30 cellular contexts compared by ENCODE assay signal in the genomic region with DNA sequence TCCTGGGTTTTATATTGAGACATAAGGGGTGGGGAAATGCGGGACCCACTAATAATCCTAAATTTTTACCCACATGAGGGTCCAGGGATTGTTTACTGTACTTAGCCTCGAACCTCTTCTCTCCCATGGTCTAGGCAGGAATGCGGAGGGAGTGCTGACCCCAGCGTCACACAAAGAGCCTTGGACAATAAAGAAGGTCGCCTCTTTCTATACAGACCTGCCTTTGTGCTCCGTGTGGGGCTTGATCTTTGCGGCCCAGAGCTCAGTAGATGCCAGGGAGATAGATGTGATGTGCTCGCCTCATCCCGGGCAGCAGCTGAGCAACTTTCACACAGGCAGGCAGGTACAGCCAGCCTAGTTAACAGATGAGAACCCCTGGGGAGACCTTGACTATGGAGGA.
"Had no signal": no experiment of that assay in that cellular context is flagged by ENCODE, and none has a peak within 500 bp of the region (broad histone marks: within the 10 kb centered on the region; RNA-seq: fewer than 3 reads in every experiment).

No MANE protein-coding gene starts in this region.

- H3K4me3 Mint-ChIP-seq: activated naive CD4-positive, alpha-beta T cell treated with anti-CD3 and anti-CD28 coated beads for 36 hours; activated naive CD8-positive, alpha-beta T cell treated with anti-CD3 and anti-CD28 coated beads for 36 hours; activated T-helper 1 cell treated with anti-CD3 and anti-CD28 coated beads, Interleukin-12 subunit alpha, Interleukin-12 subunit beta, Interleukin-2, Interleukin-4 antibody, amounts not matched to agents 30 ng/mL and 10 ng/mL and 1 ng/mL, durations not matched to agents 14 hours and 24 hours and 36 hours; immature natural killer cell; naive thymus-derived CD8-positive, alpha-beta T cell; T-helper 2 cell treated with Interferon-gamma antibody and Interleukin-4, amounts not matched to agents 5 μg/mL and 100 μg/mL, for 36 hours had no signal

- H3K27ac Mint-ChIP-seq: activated naive CD4-positive, alpha-beta T cell treated with anti-CD3 and anti-CD28 coated beads for 36 hours; activated naive CD8-positive, alpha-beta T cell treated with anti-CD3 and anti-CD28 coated beads for 36 hours; activated T-helper 1 cell treated with anti-CD3 and anti-CD28 coated beads, Interleukin-12 subunit alpha, Interleukin-12 subunit beta, Interleukin-2, Interleukin-4 antibody, amounts not matched to agents 30 ng/mL and 10 ng/mL and 1 ng/mL, durations not matched to agents 14 hours and 24 hours and 36 hours; immature natural killer cell; naive thymus-derived CD8-positive, alpha-beta T cell; progenitor cell of endocrine pancreas; T-helper 2 cell treated with Interferon-gamma antibody and Interleukin-4, amounts not matched to agents 5 μg/mL and 100 μg/mL, for 36 hours had no signal

- H3K36me3 ChIP-seq: brain microvascular endothelial cell, neutrophil, ovary, thyroid gland, upper lobe of left lung, vagina had no signal

- ATAC-seq: activated CD4-positive, CD25-positive, alpha-beta regulatory T cell treated with anti-CD3 and anti-CD28 coated beads, Interleukin-2, amount 50 U/mL, for 24 hours; left colon; naive thymus-derived CD8-positive, alpha-beta T cell; sciatic nerve; stimulated activated naive CD8-positive, alpha-beta T cell treated with anti-CD3 and anti-CD28 coated beads, Interleukin-15, Interleukin-2, amounts not matched to agents 100 U/mL and 50 U/mL, for 24 hours had no signal

- H3K27me3 Mint-ChIP-seq: activated naive CD8-positive, alpha-beta T cell treated with anti-CD3 and anti-CD28 coated beads for 36 hours; naive thymus-derived CD8-positive, alpha-beta T cell had no signal

- H3K4me1 ChIP-seq: thyroid gland, upper lobe of left lung, vagina had no signal

- H3K4me3 ChIP-seq: ovary, skin epidermis, thyroid gland, upper lobe of left lung, vagina had no signal

- H3K9me3 ChIP-seq: neutrophil, ovary, thyroid gland, upper lobe of left lung, vagina had no signal

- DNase-seq: activated CD4-positive, alpha-beta T cell treated with anti-CD3 and anti-CD28 coated beads for 48 hours; activated CD4-positive, alpha-beta T cell treated with anti-CD3 and anti-CD28 coated beads, Interleukin-2, amount 50 U/mL, for 48 hours; activated CD8-positive, alpha-beta memory T cell treated with anti-CD3 and anti-CD28 coated beads for 24 hours; activated effector memory CD4-positive, alpha-beta T cell treated with anti-CD3 and anti-CD28 coated beads, Interleukin-2, amount 50 U/mL, for 16 hours; activated naive CD4-positive, alpha-beta T cell treated with anti-CD3 and anti-CD28 coated beads for 36 hours; activated naive CD8-positive, alpha-beta T cell treated with anti-CD3 and anti-CD28 coated beads for 36 hours; brain microvascular endothelial cell; cortex of kidney; effector CD4-positive, alpha-beta T cell; immature natural killer cell; kidney; left colon; midbrain; naive thymus-derived CD8-positive, alpha-beta T cell; ovary; stimulated activated CD4-positive, alpha-beta T cell treated with anti-CD3 and anti-CD28 coated beads, Interleukin-12 subunit alpha, Interleukin-12 subunit beta, amount 100 ng/mL, for 4 hours; stimulated activated CD4-positive, alpha-beta T cell treated with anti-CD3 and anti-CD28 coated beads, Interleukin-4, amount 100 ng/mL, for 1 hour; stimulated activated naive CD8-positive, alpha-beta T cell treated with anti-CD3 and anti-CD28 coated beads, Interleukin-15, Interleukin-2, amounts not matched to agents 100 U/mL and 50 U/mL, for 24 hours; T-helper 1 cell; thyroid gland; upper lobe of left lung had no signal

- H3K27me3 ChIP-seq: brain microvascular endothelial cell, neutrophil, ovary, thyroid gland, upper lobe of left lung, vagina had no signal

- H3K27ac ChIP-seq: brain microvascular endothelial cell, neutrophil, ovary, skin epidermis, thyroid gland, upper lobe of left lung, vagina, VCaP had no signal

- H3K36me3 Mint-ChIP-seq: naive thymus-derived CD8-positive, alpha-beta T cell had no signal

- H3K9me3 Mint-ChIP-seq: activated naive CD4-positive, alpha-beta T cell treated with anti-CD3 and anti-CD28 coated beads for 36 hours; activated naive CD8-positive, alpha-beta T cell treated with anti-CD3 and anti-CD28 coated beads for 36 hours; activated T-helper 1 cell treated with anti-CD3 and anti-CD28 coated beads, Interleukin-12 subunit alpha, Interleukin-12 subunit beta, Interleukin-2, Interleukin-4 antibody, amounts not matched to agents 30 ng/mL and 10 ng/mL and 1 ng/mL, durations not matched to agents 14 hours and 24 hours and 36 hours; immature natural killer cell; naive thymus-derived CD8-positive, alpha-beta T cell had no signal
